ENCODE assay signal across 28 cellular contexts in the genomic region with DNA sequence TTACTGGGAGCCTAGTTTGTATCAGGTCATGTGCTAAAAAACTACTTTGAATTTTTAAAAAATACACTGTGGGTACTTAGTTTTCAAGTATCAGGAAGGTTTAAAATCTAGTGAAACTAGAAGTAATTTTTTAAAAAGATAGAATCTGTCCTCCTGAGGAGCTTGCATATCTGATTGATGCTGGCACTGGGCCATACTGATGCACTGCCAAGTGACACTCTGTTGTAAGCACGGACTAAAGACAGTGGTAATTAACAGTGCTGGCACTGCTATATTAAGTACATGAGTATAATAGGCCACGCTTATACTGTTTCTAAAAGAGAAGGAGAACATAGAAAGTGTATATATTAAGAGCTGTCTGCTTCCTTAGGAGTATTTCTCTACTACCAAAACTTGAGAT. TPM values are rescaled to one million over a fixed set of nuclear protein-coding genes. Genes with fewer than 3 reads are reported as not detected.
DNase-seq lines count a peak whose midpoint lies in the region; ATAC-seq, FAIRE-seq and TF ChIP-seq lines count a peak whose summit lies in the region.
"Had no signal": no experiment of that assay in that cellular context is flagged by ENCODE, and none has a peak within 500 bp of the region (broad histone marks: within the 10 kb centered on the region; RNA-seq: fewer than 3 reads in every experiment).

No MANE protein-coding gene starts in this region.

- TF ChIP-seq POLR2A in esophagus muscularis mucosa (IDR thresholded peaks at IDR 0.05; ENCODE audit: low read depth), result no peak

- H3K9ac ChIP-seq in kidney (ENCODE audit: low read length in 2 of 2), result no peak overlapping the region
- H3K9ac ChIP-seq: neural progenitor cell, SK-N-SH had no signal

- H3K27ac ChIP-seq in esophagus muscularis mucosa (replicated peaks in 1 of 4), result no peak overlapping the region
- H3K27ac ChIP-seq in kidney (ENCODE audit: low read depth in 2 of 2, low read length in 2 of 2), result no peak overlapping the region
- H3K27ac ChIP-seq: dorsolateral prefrontal cortex, gastroesophageal sphincter, neural progenitor cell, right atrium auricular region had no signal

- H3K4me1 ChIP-seq in esophagus muscularis mucosa, result no peaks in the 10 kb centered on the region
- H3K4me1 ChIP-seq in kidney (ENCODE audit: control insufficient read depth in 1 of 2, insufficient read depth in 1 of 2, low read depth in 1 of 2, low read length in 2 of 2), result no peaks in the 10 kb centered on the region
- H3K4me1 ChIP-seq: gastroesophageal sphincter, neural progenitor cell, right atrium auricular region had no signal

- TF ChIP-seq CTCF in esophagus muscularis mucosa (IDR thresholded peaks at IDR 0.05) (no peak), kidney (IDR thresholded peaks at IDR 0.05; ENCODE audit: borderline replicate concordance, extremely low read depth, insufficient read depth) (no peak)

- DNase-seq in DMS 273 (lab: John Stamatoyannopoulos, UW; ENCODE audit: unreplicated experiment) (peak; percentile 34), DMS 273 treated with DMSO at 0.1 percent for 48 hours (lab: John Stamatoyannopoulos, UW) (no peak), NCI-H1105 (lab: John Stamatoyannopoulos, UW) (peak; percentile 57), NCI-H345 (lab: John Stamatoyannopoulos, UW) (peak; percentile 36), esophagus muscularis mucosa (ENCODE audit: extremely low spot score) (peak; percentile 7), SHP77 treated with DMSO at 0.1 percent for 48 hours (lab: John Stamatoyannopoulos, UW) (no peak), kidney (no peak)
- DNase-seq: 8988T; activated CD4-positive, alpha-beta T cell treated with anti-CD3 and anti-CD28 coated beads for 4 hours; activated gamma-delta T cell; activated T-cell treated with anti-CD3 and anti-CD28 coated beads, Interleukin-2, amount 50 U/mL, for 24 hours; CD4-positive, CD25-positive, alpha-beta regulatory T cell; dorsolateral prefrontal cortex; EL; GOT3; hippocampal formation; KG1; left colon; mesenchymal stem cell; NCI-H2107; NCI-H526 treated with DMSO at 0.1 percent for 48 hours; SK-N-SH; stimulated activated CD4-positive, alpha-beta T cell treated with anti-CD3 and anti-CD28 coated beads, Interleukin-2, amount 100 ng/mL, for 48 hours had no signal

- no peak for FAIRE-seq in kidney (lab: Jason Lieb, UNC)
- FAIRE-seq: D721Med had no signal

- no peak for ATAC-seq in GM18858 (IDR thresholded peaks at IDR 0.05; ENCODE audit: unreplicated experiment)
- ATAC-seq: gastroesophageal sphincter had no signal

- no peak for TF ChIP-seq EP300 in esophagus muscularis mucosa (IDR thresholded peaks at IDR 0.05)

- H3K27me3 ChIP-seq in esophagus muscularis mucosa, result peaks cover 0 to 6% (median 0%) of the 10 kb centered on the region in 4 donors
- H3K27me3 ChIP-seq: dorsolateral prefrontal cortex, gastroesophageal sphincter, neural progenitor cell, right atrium auricular region had no signal

- H3K4me3 ChIP-seq in esophagus muscularis mucosa (no peak overlapping the region), kidney (ENCODE audit: low read length in 2 of 2) (no peak overlapping the region)
- H3K4me3 ChIP-seq: dorsolateral prefrontal cortex, gastroesophageal sphincter, neural progenitor cell, right atrium auricular region had no signal

- WGBS in esophagus muscularis mucosa, result 40% methylated on average over 2 of the region's 2 CpGs

- H3K9me3 ChIP-seq in esophagus muscularis mucosa, result no peaks in the 10 kb centered on the region
- H3K9me3 ChIP-seq in kidney (ENCODE audit: control insufficient read depth in 1 of 2, low read length in 2 of 2), result no peaks in the 10 kb centered on the region
- H3K9me3 ChIP-seq: gastroesophageal sphincter, right atrium auricular region, SK-N-SH had no signal

- H3K36me3 ChIP-seq in esophagus muscularis mucosa (no peaks in the 10 kb centered on the region), kidney (ENCODE audit: control insufficient read depth in 1 of 2, insufficient read depth in 2 of 2, low read length in 2 of 2) (no peaks in the 10 kb centered on the region)
- H3K36me3 ChIP-seq: gastroesophageal sphincter, neural progenitor cell, right atrium auricular region had no signal

- intact Hi-C loops in esophagus muscularis mucosa (cut with DNase I) (no loop called here), kidney (cut with DNase I) (no loop called here)

RNA-seq across cellular contexts. Expression of gene TBC1D30, which starts 10.0 kb away (rescaled TPM):
- total RNA-seq in esophagus muscularis mucosa, result 1 to 10 TPM; 1.9 to 4.0 (median 2.7) TPM
- total RNA-seq in kidney, result 8.7 TPM
- polyA plus RNA-seq in kidney (ENCODE audit: insufficient read depth, low read depth, low replicate concordance), result 4.2 TPM

RNA-seq across cellular contexts. Expression of gene GNS, which starts 55.2 kb away (rescaled TPM):
- total RNA-seq in esophagus muscularis mucosa (10 to 100 TPM; 71.0 to 92.9 (median 89.9) TPM), kidney (215 TPM)
- 108 TPM for polyA plus RNA-seq in kidney (ENCODE audit: insufficient read depth, low read depth, low replicate concordance)

Comparison
In these comparisons a context has a peak if more than half of its experiments do, and no peak if none do; other contexts are left out.
1. DNase-seq: peak in DMS 273 (single experiment), NCI-H1105 (single experiment), NCI-H345 (single experiment) and esophagus muscularis mucosa (single experiment); none in DMS 273 treated with DMSO at 0.1 percent for 48 hours (single experiment), SHP77 treated with DMSO at 0.1 percent for 48 hours (single experiment) and kidney (single experiment).